ENCODE assay signal across 23 cellular contexts in the genomic region with DNA sequence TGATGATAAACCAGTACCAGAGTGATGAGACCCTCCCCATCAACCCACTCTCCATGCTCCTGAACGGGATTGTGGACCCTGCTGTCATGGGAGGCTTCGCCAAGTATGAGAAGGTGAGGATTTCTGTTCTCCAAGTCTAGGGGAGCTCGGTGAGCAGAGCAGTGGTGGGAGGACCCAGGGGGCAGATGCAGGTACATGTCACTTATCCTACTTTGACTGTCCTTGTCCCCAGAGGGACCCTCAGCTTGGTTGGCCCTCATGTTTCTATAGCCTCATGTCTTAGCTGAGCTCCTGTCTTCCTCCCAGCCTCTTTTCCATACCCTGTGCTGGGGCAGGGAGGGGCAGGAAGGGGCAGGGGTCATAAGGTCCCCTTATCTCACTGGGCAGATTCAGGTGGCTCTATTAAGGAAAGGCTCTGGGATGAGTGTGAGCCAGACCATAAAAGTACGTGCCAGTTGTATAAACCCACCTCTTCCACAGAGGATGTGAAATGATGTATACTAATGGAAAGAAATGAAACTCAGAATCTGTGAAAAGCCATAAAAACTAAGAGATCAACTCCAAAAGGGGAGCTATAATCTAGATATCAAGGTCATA. TPM values are rescaled to one million over a fixed set of nuclear protein-coding genes. Genes with fewer than 3 reads are reported as not detected.
A peak's percentile ranks its signal among the peaks of the same experiment; 100 is the strongest.
DNase-seq lines count a peak whose midpoint lies in the region; ATAC-seq lines count a peak whose summit lies in the region.
"Had no signal": no experiment of that assay in that cellular context is flagged by ENCODE, and none has a peak within 500 bp of the region (broad histone marks: within the 10 kb centered on the region; RNA-seq: fewer than 3 reads in every experiment).

No MANE protein-coding gene starts in this region.

- peaks cover 95% of the 10 kb centered on the region for H3K36me3 Mint-ChIP-seq in activated T-cell treated with anti-CD3 and anti-CD28 coated beads, Interleukin-2, amount 50 U/mL, for 24 hours (ENCODE audit: low read depth)
- H3K36me3 Mint-ChIP-seq in T-helper 17 cell (ENCODE audit: low read depth) = peaks cover 22% of the 10 kb centered on the region
- peaks cover 75 to 80% of the 10 kb centered on the region in 2 donors for H3K36me3 Mint-ChIP-seq in stimulated activated naive B cell treated with anti-CD40 and anti-IgM and Interleukin-4, amounts not matched to agents 10 μg/mL and 1 μg/mL and 100 μg/mL, for 72 hours

- H3K4me1 Mint-ChIP-seq in activated T-cell treated with anti-CD3 and anti-CD28 coated beads, Interleukin-2, amount 50 U/mL, for 24 hours (ENCODE audit: low read depth) = no peaks in the 10 kb centered on the region
- H3K4me1 Mint-ChIP-seq in T-helper 17 cell = no peaks in the 10 kb centered on the region
- no peaks in the 10 kb centered on the region for H3K4me1 Mint-ChIP-seq in stimulated activated naive B cell treated with anti-CD40 and anti-IgM and Interleukin-4, amounts not matched to agents 10 μg/mL and 1 μg/mL and 100 μg/mL, for 72 hours

- H3K9me3 ChIP-seq in T-helper 17 cell (ENCODE audit: control insufficient read depth, low read length, poor library complexity, severe bottlenecking) = no peaks in the 10 kb centered on the region
- H3K9me3 ChIP-seq: Caco-2, SJSA1 had no signal

- DNase-seq in activated T-cell treated with anti-CD3 and anti-CD28 coated beads, Interleukin-2, amount 50 U/mL, for 24 hours = no peak
- no peak for DNase-seq in activated T-cell treated with anti-CD3 and anti-CD28 coated beads for 4 hours
- DNase-seq in T-helper 17 cell = no peak
- DNase-seq in dermis microvascular lymphatic vessel endothelial cell (ENCODE audit: low read depth in 2 of 2) = peak; percentile 34 to 50
- no peak for DNase-seq in stimulated activated naive B cell treated with anti-CD40 and anti-IgM and Interleukin-4, amounts not matched to agents 10 μg/mL and 1 μg/mL and 100 μg/mL, for 72 hours
- no peak for DNase-seq in NCI-H82 treated with DMSO at 0.1 percent for 48 hours (lab: John Stamatoyannopoulos, UW; ENCODE audit: unreplicated experiment)
- DNase-seq in NCI-H774 (lab: John Stamatoyannopoulos, UW) = no peak
- no peak for DNase-seq in NCI-H748 (lab: John Stamatoyannopoulos, UW; ENCODE audit: unreplicated experiment)
- DNase-seq: Caco-2; CD4-positive, alpha-beta T cell; NCI-H1092 treated with DMSO at 0.1 percent for 48 hours; NCI-H187; NCI-H2081 treated with DMSO at 0.1 percent for 48 hours; NCI-H345; NCI-H510A treated with DMSO at 0.1 percent for 48 hours; NCI-H748 treated with DMSO at 0.1 percent for 48 hours; NK-92 treated with Interleukin-12 subunit alpha and Interleukin-12 subunit beta, amount 100 ng/mL, for 24 hours; Right ventricle myocardium superior; RPMI8226 had no signal

- no peaks in the 10 kb centered on the region for H3K27me3 Mint-ChIP-seq in activated T-cell treated with anti-CD3 and anti-CD28 coated beads, Interleukin-2, amount 50 U/mL, for 24 hours
- H3K27me3 Mint-ChIP-seq in T-helper 17 cell = no peaks in the 10 kb centered on the region
- no peaks in the 10 kb centered on the region for H3K27me3 Mint-ChIP-seq in stimulated activated naive B cell treated with anti-CD40 and anti-IgM and Interleukin-4, amounts not matched to agents 10 μg/mL and 1 μg/mL and 100 μg/mL, for 72 hours
- H3K27me3 Mint-ChIP-seq: CD4-positive, alpha-beta T cell had no signal

- H3K4me3 Mint-ChIP-seq in activated T-cell treated with anti-CD3 and anti-CD28 coated beads, Interleukin-2, amount 50 U/mL, for 24 hours = no peak overlapping the region
- H3K4me3 Mint-ChIP-seq in T-helper 17 cell = no peak overlapping the region
- no peak overlapping the region for H3K4me3 Mint-ChIP-seq in stimulated activated naive B cell treated with anti-CD40 and anti-IgM and Interleukin-4, amounts not matched to agents 10 μg/mL and 1 μg/mL and 100 μg/mL, for 72 hours
- H3K4me3 Mint-ChIP-seq: CD4-positive, alpha-beta T cell had no signal

- ATAC-seq in T-helper 17 cell = no peak
- ATAC-seq in stimulated activated naive B cell treated with anti-CD40 and anti-IgM and Interleukin-4, amounts not matched to agents 10 μg/mL and 1 μg/mL and 100 μg/mL, for 72 hours (replicated peaks) = peak in 1 of 2 donors; percentile 55
- ATAC-seq: HCT116 had no signal

- H3K9me3 Mint-ChIP-seq in activated T-cell treated with anti-CD3 and anti-CD28 coated beads, Interleukin-2, amount 50 U/mL, for 24 hours = no peaks in the 10 kb centered on the region
- peaks cover 6 to 7% of the 10 kb centered on the region in 2 donors for H3K9me3 Mint-ChIP-seq in stimulated activated naive B cell treated with anti-CD40 and anti-IgM and Interleukin-4, amounts not matched to agents 10 μg/mL and 1 μg/mL and 100 μg/mL, for 72 hours
- H3K9me3 Mint-ChIP-seq: CD4-positive, alpha-beta T cell had no signal

- H3K27ac Mint-ChIP-seq in activated T-cell treated with anti-CD3 and anti-CD28 coated beads, Interleukin-2, amount 50 U/mL, for 24 hours = peak overlapping the region; percentile 28
- peak overlapping the region; percentile 43 for H3K27ac Mint-ChIP-seq in T-helper 17 cell
- H3K27ac Mint-ChIP-seq in stimulated activated naive B cell treated with anti-CD40 and anti-IgM and Interleukin-4, amounts not matched to agents 10 μg/mL and 1 μg/mL and 100 μg/mL, for 72 hours = peak overlapping the region; percentile 80
- H3K27ac Mint-ChIP-seq: CD4-positive, alpha-beta T cell had no signal

RNA-seq across cellular contexts. Expression of a gene that starts 38.0 kb away (rescaled TPM):
- total RNA-seq in T-helper 17 cell (under 1 TPM in 1 of 2 donors, not detected in 1; 0.18 TPM), dermis microvascular lymphatic vessel endothelial cell (not detected in 2 replicates)
- total RNA-seq: H4, HT-29, Right ventricle myocardium superior, SJSA1 had no signal

Comparison
In these comparisons a context has a peak if more than half of its experiments do, and no peak if none do; other contexts are left out.
1. DNase-seq: peak in dermis microvascular lymphatic vessel endothelial cell (2 of 2); none in activated T-cell treated with anti-CD3 and anti-CD28 coated beads, Interleukin-2, amount 50 U/mL, for 24 hours (single experiment), activated T-cell treated with anti-CD3 and anti-CD28 coated beads for 4 hours (single experiment), T-helper 17 cell (0 of 3), stimulated activated naive B cell treated with anti-CD40 and anti-IgM and Interleukin-4, amounts not matched to agents 10 μg/mL and 1 μg/mL and 100 μg/mL, for 72 hours (single experiment), NCI-H82 treated with DMSO at 0.1 percent for 48 hours (single experiment), NCI-H774 (single experiment) and NCI-H748 (single experiment).
2. H3K27ac Mint-ChIP-seq: peak in every context shown above with its lines; median percentile 80 in stimulated activated naive B cell treated with anti-CD40 and anti-IgM and Interleukin-4, amounts not matched to agents 10 μg/mL and 1 μg/mL and 100 μg/mL, for 72 hours; 43 in T-helper 17 cell; 28 in activated T-cell treated with anti-CD3 and anti-CD28 coated beads, Interleukin-2, amount 50 U/mL, for 24 hours.